Comparison of ENCODE assay signal across 9 cellular contexts in genomic region chr14:92254786-92255185, GRCh38.
DNase-seq lines count a peak whose midpoint lies in the region; ATAC-seq, FAIRE-seq and TF ChIP-seq lines count a peak whose summit lies in the region.
"Had no signal": no experiment of that assay in that cellular context is flagged by ENCODE, and none has a peak within 500 bp of the region (broad histone marks: within the 10 kb centered on the region; RNA-seq: fewer than 3 reads in every experiment).

No MANE protein-coding gene starts in this region.

- no peak for TF ChIP-seq CTCF in HFFc6 (IDR thresholded peaks at IDR 0.05)
- no peak for TF ChIP-seq CTCF in kidney (IDR thresholded peaks at IDR 0.05; ENCODE audit: borderline replicate concordance, extremely low read depth, insufficient read depth)

- no peaks in the 10 kb centered on the region for H3K4me1 Mint-ChIP-seq in HFFc6 (ENCODE audit: low read depth)

- H3K9ac ChIP-seq in kidney (ENCODE audit: low read length in 2 of 2): no peak overlapping the region

- DNase-seq in HFFc6 (no peak), dermis blood vessel endothelial cell (peak; percentile 22), kidney (peak; percentile 81), substantia nigra (lab: John Stamatoyannopoulos, UW) (peak in 29 of 49 donors; percentile 18 to 77 (median 54)), T-helper 2 cell (no peak)
- DNase-seq: activated B cell treated with CpG ODN at 0.5 μM for 24 hours, NCI-H526 treated with DMSO at 0.1 percent for 48 hours had no signal

- no peaks in the 10 kb centered on the region for H3K36me3 ChIP-seq in kidney (ENCODE audit: control insufficient read depth in 1 of 2, insufficient read depth in 2 of 2, low read length in 2 of 2)

- H3K4me3 ChIP-seq in kidney (ENCODE audit: low read length in 2 of 2): no peak overlapping the region

- H3K27ac Mint-ChIP-seq in HFFc6: no peak overlapping the region
- H3K27ac Mint-ChIP-seq: activated B cell treated with CpG ODN at 0.5 μM for 24 hours had no signal

- H3K4me3 Mint-ChIP-seq in HFFc6: peak overlapping the region; percentile 2
- H3K4me3 Mint-ChIP-seq: activated B cell treated with CpG ODN at 0.5 μM for 24 hours had no signal

- no peak for ATAC-seq in GM19035 (IDR thresholded peaks at IDR 0.05; ENCODE audit: unreplicated experiment)
- ATAC-seq in GM18873 (IDR thresholded peaks at IDR 0.05; ENCODE audit: low FRiP score, unreplicated experiment): no peak

- intact Hi-C loops in kidney (cut with DNase I): no loop called here

- H3K27me3 Mint-ChIP-seq in HFFc6 (ENCODE audit: insufficient read depth): peaks cover 31% of the 10 kb centered on the region

- no peaks in the 10 kb centered on the region for H3K9me3 Mint-ChIP-seq in HFFc6
- H3K9me3 Mint-ChIP-seq: activated B cell treated with CpG ODN at 0.5 μM for 24 hours had no signal

- H3K36me3 Mint-ChIP-seq in HFFc6 (ENCODE audit: low read depth): no peaks in the 10 kb centered on the region

- no peaks in the 10 kb centered on the region for H3K4me1 ChIP-seq in kidney (ENCODE audit: control insufficient read depth in 1 of 2, insufficient read depth in 1 of 2, low read depth in 1 of 2, low read length in 2 of 2)

- no peaks in the 10 kb centered on the region for H3K9me3 ChIP-seq in kidney (ENCODE audit: control insufficient read depth in 1 of 2, low read length in 2 of 2)

- FAIRE-seq in kidney (lab: Jason Lieb, UNC): no peak

- H3K27ac ChIP-seq in kidney (ENCODE audit: low read depth in 2 of 2, low read length in 2 of 2) (no peak overlapping the region), substantia nigra (ENCODE audit: low read depth, low read length, poor library complexity, severe bottlenecking) (no peak overlapping the region)

Comparison
In these comparisons a context has a peak if more than half of its experiments do, and no peak if none do; other contexts are left out.
1. DNase-seq: peak in dermis blood vessel endothelial cell (single experiment), kidney (single experiment) and substantia nigra (29 of 49); none in HFFc6 (single experiment) and T-helper 2 cell (0 of 5).